ENCODE assay signal across 16 cellular contexts in the genomic region with DNA sequence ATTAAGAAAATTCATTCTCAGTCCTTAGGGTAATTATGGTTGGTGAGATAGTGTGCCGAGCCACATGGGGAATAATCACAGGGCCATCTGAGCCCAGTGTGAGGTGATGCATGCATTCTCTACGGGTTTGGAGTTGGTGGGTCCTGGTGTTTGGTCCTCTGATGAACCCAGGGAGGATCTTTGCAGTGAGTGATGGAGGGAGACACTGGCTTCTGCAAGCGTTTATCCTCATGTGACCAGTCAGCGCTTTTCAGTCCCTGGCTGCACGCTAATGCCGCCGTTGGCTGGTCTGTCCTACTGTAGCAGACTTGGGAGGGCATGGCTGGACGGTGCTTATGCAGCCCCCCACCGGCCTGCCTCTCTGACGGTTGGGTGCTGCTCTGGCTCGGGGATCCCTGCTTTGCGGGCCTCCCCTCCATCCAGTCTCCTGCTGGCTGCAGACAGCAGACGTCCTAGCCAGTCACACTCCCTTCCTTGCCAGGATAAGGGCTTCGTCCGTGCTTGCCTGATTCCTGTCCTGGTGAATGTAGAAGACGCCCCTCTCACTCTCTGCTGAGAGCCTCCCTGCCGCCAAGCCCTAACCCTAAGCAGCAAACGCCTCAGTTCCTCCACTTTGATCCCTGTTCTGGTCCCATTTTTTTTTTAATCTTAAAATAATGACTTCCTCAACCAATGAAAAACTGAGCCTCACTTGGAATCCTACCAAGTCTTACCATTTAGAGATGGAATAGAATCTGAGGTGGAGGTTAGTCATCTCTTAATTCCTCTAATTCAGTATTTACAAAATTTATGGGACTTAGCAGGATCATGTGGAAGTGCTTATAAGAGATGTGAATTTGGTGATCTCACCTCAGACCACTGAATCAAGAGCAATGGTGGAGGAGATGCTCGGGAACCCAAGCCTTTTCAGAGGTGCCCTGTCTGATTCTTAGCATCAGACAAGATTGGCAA.
DNase-seq lines count a peak whose midpoint lies in the region; ATAC-seq and TF ChIP-seq lines count a peak whose summit lies in the region.
"Had no signal": no experiment of that assay in that cellular context is flagged by ENCODE, and none has a peak within 500 bp of the region (broad histone marks: within the 10 kb centered on the region; RNA-seq: fewer than 3 reads in every experiment).

No MANE protein-coding gene starts in this region.

- no peak overlapping the region for H3K4ac ChIP-seq in neuronal stem cell (ENCODE audit: low read length)

- H3K9me3 Mint-ChIP-seq in HFFc6, result peaks cover 8% of the 10 kb centered on the region
- H3K9me3 Mint-ChIP-seq in chondrocyte (ENCODE audit: low read depth), result peaks cover 3% of the 10 kb centered on the region
- H3K9me3 Mint-ChIP-seq in endodermal cell, result no peaks in the 10 kb centered on the region
- H3K9me3 Mint-ChIP-seq: activated T-cell treated with anti-CD3 and anti-CD28 coated beads, Interleukin-2, amount 50 U/mL, for 72 hours had no signal

- no peak overlapping the region for H2AK5ac ChIP-seq in neuronal stem cell (ENCODE audit: low read depth, low read length)

- H3K18ac ChIP-seq in neuronal stem cell (ENCODE audit: low read length), result peak overlapping the region; percentile 22

- H2BK12ac ChIP-seq in neuronal stem cell (ENCODE audit: low read length), result no peak overlapping the region

- H3K36me3 Mint-ChIP-seq in HFFc6 (ENCODE audit: low read depth) (peaks cover 7% of the 10 kb centered on the region; the same call in 1 of the 2 replicates), chondrocyte (ENCODE audit: low read depth) (peaks cover 2% of the 10 kb centered on the region), endodermal cell (ENCODE audit: low read depth) (peaks cover 64% of the 10 kb centered on the region)

- in situ Hi-C loops in KBM-7 (cut with MboI; ENCODE audit: low pct_unique_long_range_greater_than_20kb, low sequenced_read_pairs), result no loop called here

- H3K4me1 Mint-ChIP-seq in HFFc6 (ENCODE audit: low read depth) (peaks cover 62% of the 10 kb centered on the region), chondrocyte (ENCODE audit: low read depth) (peaks cover 13% of the 10 kb centered on the region), endodermal cell (peaks cover 13% of the 10 kb centered on the region)

- peak overlapping the region; percentile 33; the same call in 1 of the 2 replicates for H3K4me3 Mint-ChIP-seq in HFFc6
- H3K4me3 Mint-ChIP-seq in chondrocyte (ENCODE audit: unreplicated experiment), result no peak overlapping the region
- H3K4me3 Mint-ChIP-seq in endodermal cell, result no peak overlapping the region
- H3K4me3 Mint-ChIP-seq: activated T-cell treated with anti-CD3 and anti-CD28 coated beads, Interleukin-2, amount 50 U/mL, for 72 hours had no signal

- peak overlapping the region; percentile 47 for H3K23ac ChIP-seq in neuronal stem cell (ENCODE audit: low read depth, low read length, poor library complexity)

- H3K9ac ChIP-seq in neuronal stem cell (ENCODE audit: low read depth, low read length, poor library complexity), result no peak overlapping the region
- H3K9ac ChIP-seq in endodermal cell (ENCODE audit: extremely low read depth, low read length, poor library complexity, severe bottlenecking), result no peak overlapping the region

- no peak overlapping the region for H3K14ac ChIP-seq in neuronal stem cell (ENCODE audit: low read length)

- no peaks in the 10 kb centered on the region for H3K27me3 ChIP-seq in neuronal stem cell (ENCODE audit: control insufficient read depth in 3 of 3, insufficient read depth in 3 of 3, low read depth in 1 of 3, low read length in 3 of 3)
- H3K27me3 ChIP-seq in tibial artery, result no peaks in the 10 kb centered on the region
- H3K27me3 ChIP-seq in endodermal cell (ENCODE audit: control insufficient read depth, insufficient read depth, low read length, poor library complexity, severe bottlenecking), result no peaks in the 10 kb centered on the region
- H3K27me3 ChIP-seq: tibial nerve had no signal

- H3K9me3 ChIP-seq in neuronal stem cell (replicated peaks in 1 of 2; ENCODE audit: control insufficient read depth in 2 of 2, insufficient read depth in 1 of 2, low read depth in 1 of 2, low read length in 2 of 2) (peaks cover 0 to 13% of the 10 kb centered on the region in 2 donors), tibial artery (no peaks in the 10 kb centered on the region), endodermal cell (ENCODE audit: control insufficient read depth, low read length) (peaks cover 9% of the 10 kb centered on the region)

- DNase-seq in AG10803 (ENCODE audit: low read depth) (peak; percentile 57), HFFc6 (peak; percentile 51), chondrocyte (ENCODE audit: low spot score) (no peak), neuronal stem cell (ENCODE audit: low spot score) (no peak), KBM-7 (no peak), tibial artery (no peak), endodermal cell (no peak)
- DNase-seq: activated CD4-positive, alpha-beta T cell treated with anti-CD3 and anti-CD28 coated beads, Interleukin-2, amount 50 U/mL, for 48 hours; activated T-cell treated with anti-CD3 and anti-CD28 coated beads, Interleukin-2, amount 50 U/mL, for 72 hours; effector CD4-positive, alpha-beta T cell; NCI-H187; Right ventricle myocardium superior had no signal

- H3K36me3 ChIP-seq in neuronal stem cell (replicated peaks in 1 of 2; ENCODE audit: control insufficient read depth in 2 of 2, insufficient read depth in 2 of 2, low read length in 2 of 2), result peaks cover 18 to 69% of the 10 kb centered on the region in 2 donors
- H3K36me3 ChIP-seq in tibial artery, result peaks cover 0 to 32% (median 0%) of the 10 kb centered on the region in 3 donors
- H3K36me3 ChIP-seq in endodermal cell (ENCODE audit: control insufficient read depth, insufficient read depth, low read length), result peaks cover 28% of the 10 kb centered on the region

- H2BK15ac ChIP-seq in neuronal stem cell (ENCODE audit: low read length), result no peak overlapping the region

- no peak for ATAC-seq in GM18867 (IDR thresholded peaks at IDR 0.05; ENCODE audit: unreplicated experiment)
- ATAC-seq: activated T-cell treated with anti-CD3 and anti-CD28 coated beads, Interleukin-2, amount 50 U/mL, for 72 hours; K562 had no signal

- no peak overlapping the region for H4K91ac ChIP-seq in neuronal stem cell (ENCODE audit: low read depth, low read length, poor library complexity)

- no peak overlapping the region for H3K4me2 ChIP-seq in neuronal stem cell (ENCODE audit: insufficient read depth, low read length, poor library complexity, severe bottlenecking)

- H3K4me3 ChIP-seq in AG10803 (ENCODE audit: low read length), result no peak overlapping the region
- H3K4me3 ChIP-seq in neuronal stem cell (ENCODE audit: low read length in 2 of 2), result no peak overlapping the region
- no peak overlapping the region for H3K4me3 ChIP-seq in tibial artery
- no peak overlapping the region for H3K4me3 ChIP-seq in endodermal cell (ENCODE audit: low read length)
- H3K4me3 ChIP-seq: K562, tibial nerve had no signal

- no peaks in the 10 kb centered on the region for H3K79me1 ChIP-seq in neuronal stem cell (ENCODE audit: low read depth, low read length)

- TF ChIP-seq CTCF in AG10803 (conservative IDR thresholded peaks at IDR 0.05; ENCODE audit: low read length) (no peak), HFFc6 (IDR thresholded peaks at IDR 0.05) (no peak), chondrocyte (IDR thresholded peaks at IDR 0.05) (no peak), tibial artery (IDR thresholded peaks at IDR 0.05) (no peak), endodermal cell (conservative IDR thresholded peaks at IDR 0.05) (no peak)

- H2AFZ ChIP-seq in neuronal stem cell (ENCODE audit: low read length), result no peak overlapping the region

- H4K8ac ChIP-seq in neuronal stem cell (ENCODE audit: low read depth, low read length), result no peak overlapping the region

- H3K4me1 ChIP-seq in neuronal stem cell (ENCODE audit: control insufficient read depth in 2 of 2, insufficient read depth in 1 of 2, low read depth in 1 of 2, low read length in 2 of 2) (no peaks in the 10 kb centered on the region), tibial artery (peaks cover 0 to 22% (median 12%) of the 10 kb centered on the region in 4 donors), endodermal cell (ENCODE audit: control insufficient read depth, insufficient read depth, low read length) (peaks cover 8% of the 10 kb centered on the region)
- H3K4me1 ChIP-seq: tibial nerve had no signal

- H3K27ac Mint-ChIP-seq in HFFc6 (peak overlapping the region; percentile 87), chondrocyte (ENCODE audit: unreplicated experiment) (peak overlapping the region; percentile 71), endodermal cell (no peak overlapping the region)
- H3K27ac Mint-ChIP-seq: activated T-cell treated with anti-CD3 and anti-CD28 coated beads, Interleukin-2, amount 50 U/mL, for 72 hours had no signal

- no CpG with 5 or more reads among the region's 19 CpGs for WGBS in neuronal stem cell (ENCODE audit: extremely low coverage in 2 of 2, insufficient read length in 2 of 2, insufficient replicate concordance in 1 of 2), 2 donors
- 96% methylated on average over 11 to 19 of the region's 19 CpGs for WGBS in endodermal cell (ENCODE audit: insufficient coverage in 1 of 2, insufficient read length in 1 of 2), 2 experiments

- H3K27ac ChIP-seq in neuronal stem cell (replicated peaks; ENCODE audit: low read length) (no peak overlapping the region), tibial artery (no peak overlapping the region), endodermal cell (ENCODE audit: low read depth, low read length) (no peak overlapping the region)
- H3K27ac ChIP-seq: C4-2B, tibial nerve had no signal

- H3K27me3 Mint-ChIP-seq in HFFc6 (ENCODE audit: insufficient read depth) (peaks cover 1% of the 10 kb centered on the region; the same call in 1 of the 2 replicates), chondrocyte (ENCODE audit: low read depth) (peaks cover 19% of the 10 kb centered on the region), endodermal cell (ENCODE audit: insufficient read depth) (no peaks in the 10 kb centered on the region)

- intact Hi-C loops in tibial artery (cut with DNase I; ENCODE audit: low total_unique reads), result loop anchor here (10.0 kb wide), 1 partner anchor 352 kb away; no protein-coding TSS in a partner anchor

- H2BK120ac ChIP-seq in neuronal stem cell (ENCODE audit: low read depth, low read length), result no peak overlapping the region

- no peak overlapping the region for H2BK5ac ChIP-seq in neuronal stem cell (ENCODE audit: low read length)

Comparison
In these comparisons a context has a peak if more than half of its experiments do, and no peak if none do; other contexts are left out.
1. DNase-seq: peak in AG10803 (single experiment) and HFFc6 (single experiment); none in chondrocyte (single experiment), neuronal stem cell (single experiment), KBM-7 (single experiment), tibial artery (0 of 2) and endodermal cell (single experiment).